8 cellular contexts compared by ENCODE assay signal in genomic region chr11:105719073-105719846, GRCh38.
A peak's percentile ranks its signal among the peaks of the same experiment; 100 is the strongest.
DNase-seq lines count a peak whose midpoint lies in the region; ATAC-seq and TF ChIP-seq lines count a peak whose summit lies in the region.

No MANE protein-coding gene starts in this region.

- H3K27ac ChIP-seq in spleen (no peak overlapping the region), aorta (ENCODE audit: low read depth in 1 of 2, low read length in 2 of 2) (no peak overlapping the region), ovary (no peak overlapping the region)

- H3K4me3 Mint-ChIP-seq in endothelial cell (ENCODE audit: unreplicated experiment), result no peak overlapping the region

- no peaks in the 10 kb centered on the region for H3K36me3 Mint-ChIP-seq in endothelial cell (ENCODE audit: low read depth, unreplicated experiment)

- no peaks in the 10 kb centered on the region for H3K9me3 ChIP-seq in spleen
- H3K9me3 ChIP-seq in aorta (ENCODE audit: control insufficient read depth, low read length), result no peaks in the 10 kb centered on the region
- no peaks in the 10 kb centered on the region for H3K9me3 ChIP-seq in ovary

- H3K36me3 ChIP-seq in spleen (no peaks in the 10 kb centered on the region), aorta (ENCODE audit: control insufficient read depth in 1 of 2, insufficient read depth in 2 of 2, low read length in 1 of 2) (no peaks in the 10 kb centered on the region), ovary (no peaks in the 10 kb centered on the region)

- ATAC-seq in GM18502 (IDR thresholded peaks at IDR 0.05; ENCODE audit: poor library complexity, unreplicated experiment) (peak; percentile 84), aorta (ENCODE audit: low FRiP score) (no peak)

- H3K4me1 Mint-ChIP-seq in endothelial cell (ENCODE audit: unreplicated experiment), result no peaks in the 10 kb centered on the region

- H3K27me3 Mint-ChIP-seq in endothelial cell (ENCODE audit: unreplicated experiment), result no peaks in the 10 kb centered on the region

- H3K27ac Mint-ChIP-seq in endothelial cell (ENCODE audit: unreplicated experiment), result no peak overlapping the region

- H3K27me3 ChIP-seq in spleen (replicated peaks in 1 of 7), result no peaks in the 10 kb centered on the region
- H3K27me3 ChIP-seq in aorta (ENCODE audit: control insufficient read depth in 1 of 2, insufficient read depth in 2 of 2, low read length in 1 of 2), result no peaks in the 10 kb centered on the region
- no peaks in the 10 kb centered on the region for H3K27me3 ChIP-seq in ovary

- TF ChIP-seq POLR2A in spleen (IDR thresholded peaks at IDR 0.05) (no peak), ovary (IDR thresholded peaks at IDR 0.05) (no peak)

- WGBS in spleen, 5 donors, result 80 to 88% (median 84%) methylated on average over 12 of the region's 12 CpGs
- 66 to 67% methylated on average over 12 of the region's 12 CpGs for WGBS in aorta, 2 donors
- 87 to 91% (median 88%) methylated on average over 12 of the region's 12 CpGs for WGBS in ovary, 3 donors

- TF ChIP-seq EP300 in ovary (IDR thresholded peaks at IDR 0.05), result no peak

- H3K4me1 ChIP-seq in spleen, result no peaks in the 10 kb centered on the region
- no peaks in the 10 kb centered on the region for H3K4me1 ChIP-seq in aorta (ENCODE audit: control insufficient read depth in 1 of 2, insufficient read depth in 2 of 2, low read length in 2 of 2)
- no peaks in the 10 kb centered on the region for H3K4me1 ChIP-seq in ovary (ENCODE audit: insufficient read depth)

- H3K4me3 ChIP-seq in HFF-Myc (replicated peaks; ENCODE audit: low read depth, low read length) (no peak overlapping the region), epithelial cell of esophagus (ENCODE audit: low read length) (no peak overlapping the region), spleen (no peak overlapping the region), aorta (ENCODE audit: low read length in 2 of 2) (no peak overlapping the region), ovary (no peak overlapping the region)

- intact Hi-C loops in spleen (cut with DNase I; ENCODE audit: low total_unique reads) (no loop called here), aorta (cut with DNase I) (loop anchor here in 1 of 2 donors (10.0 kb wide), 1 partner anchor 64 kb away; no protein-coding TSS in a partner anchor), ovary (cut with DNase I) (no loop called here)

- H3K9me3 Mint-ChIP-seq in endothelial cell (ENCODE audit: unreplicated experiment), result no peaks in the 10 kb centered on the region

- peak; percentile 4 for DNase-seq in HFF-Myc (ENCODE audit: extremely low read depth, low read depth)
- DNase-seq in NCI-H1417 (lab: John Stamatoyannopoulos, UW), result peak in 2 of 3 experiments; percentile 64 to 92
- peak; percentile 78 for DNase-seq in epithelial cell of esophagus (ENCODE audit: low read depth)
- no peak for DNase-seq in endothelial cell (ENCODE audit: low spot score)
- no peak for DNase-seq in spleen
- DNase-seq in aorta, result no peak
- no peak for DNase-seq in ovary

- TF ChIP-seq CTCF in HFF-Myc (IDR thresholded peaks at IDR 0.05; ENCODE audit: low read depth, low read length, missing control alignments) (no peak), epithelial cell of esophagus (IDR thresholded peaks at IDR 0.05; ENCODE audit: insufficient read depth, low read depth, low read length, missing control alignments) (no peak), endothelial cell (IDR thresholded peaks at IDR 0.05; ENCODE audit: unreplicated experiment) (no peak), spleen (IDR thresholded peaks at IDR 0.05 in 8 of 11, conservative IDR thresholded peaks at IDR 0.05 in 3 of 11) (no peak), ovary (IDR thresholded peaks at IDR 0.05) (no peak)

Comparison
In these comparisons a context has a peak if more than half of its experiments do, and no peak if none do; other contexts are left out.
1. DNase-seq: peak in HFF-Myc (single experiment), NCI-H1417 (2 of 3) and epithelial cell of esophagus (single experiment); none in endothelial cell (single experiment), spleen (single experiment), aorta (0 of 2) and ovary (0 of 5).